In the genomic region with DNA sequence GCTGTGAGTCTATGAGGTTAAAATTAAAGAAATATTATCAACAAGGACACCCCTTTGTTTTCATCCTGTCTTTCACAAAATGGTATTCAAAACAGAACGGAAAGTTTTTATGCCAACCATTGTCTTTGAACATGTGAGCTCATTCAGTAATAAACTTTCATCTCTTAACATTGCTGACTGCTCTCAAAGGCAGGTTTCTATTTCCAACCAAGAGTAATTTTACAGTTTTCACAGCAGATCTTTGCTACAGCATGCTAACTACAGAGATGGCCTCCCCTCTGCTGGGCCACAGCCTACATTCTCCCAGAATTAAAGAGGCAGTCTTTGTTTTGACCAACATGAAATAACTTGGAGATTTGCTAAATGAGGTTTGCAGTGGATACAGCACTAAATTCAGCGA, we compare ENCODE assay signal across 36 cellular contexts.
"Had no signal": no experiment of that assay in that cellular context is flagged by ENCODE, and none has a peak within 500 bp of the region (broad histone marks: within the 10 kb centered on the region; RNA-seq: fewer than 3 reads in every experiment).

No MANE protein-coding gene starts in this region.

- DNase-seq: activated B cell treated with CpG ODN at 0.5 μM for 24 hours; activated CD4-positive, alpha-beta memory T cell treated with anti-CD3 and anti-CD28 coated beads for 36 hours; activated CD4-positive, alpha-beta T cell treated with anti-CD3 and anti-CD28 coated beads for 4 hours; activated CD4-positive, alpha-beta T cell treated with anti-CD3 and anti-CD28 coated beads, Interleukin-2, amount 10 ng/mL, durations not matched to agents 24 days and 14 days; activated CD4-positive, alpha-beta T cell treated with anti-CD3 and anti-CD28 coated beads, Interleukin-2, amount 50 U/mL, for 1 hour; activated CD4-positive, alpha-beta T cell treated with anti-CD3 and anti-CD28 coated beads, Interleukin-2, amount 50 U/mL, for 4 hours; activated CD4-positive, CD25-positive, alpha-beta regulatory T cell treated with anti-CD3 and anti-CD28 coated beads, Interleukin-2, amount 50 U/mL, for 72 hours; activated CD8-positive, alpha-beta memory T cell treated with anti-CD3 and anti-CD28 coated beads, Interleukin-2, amount 50 U/mL, for 4 hours; activated CD8-positive, alpha-beta T cell treated with anti-CD3 and anti-CD28 coated beads for 36 hours; activated effector memory CD4-positive, alpha-beta T cell treated with anti-CD3 and anti-CD28 coated beads, Interleukin-2, amount 50 U/mL, for 16 hours; activated gamma-delta T cell treated with Interleukin-2 at 50 U/mL for 16 hours; activated naive CD4-positive, alpha-beta T cell; activated naive CD4-positive, alpha-beta T cell treated with anti-CD3 and anti-CD28 coated beads for 36 hours; activated naive CD4-positive, alpha-beta T cell treated with anti-CD3 and anti-CD28 coated beads, Interleukin-2, amount 50 U/mL, for 16 hours; activated naive CD8-positive, alpha-beta T cell treated with anti-CD3 and anti-CD28 coated beads for 36 hours; activated T-cell treated with anti-CD3 and anti-CD28 coated beads for 4 hours; activated T-cell treated with anti-CD3 and anti-CD28 coated beads, Interleukin-2, amount 50 U/mL, for 1 hour; activated T-cell treated with anti-CD3 and anti-CD28 coated beads, Interleukin-2, amount 50 U/mL, for 4 hours; activated T-cell treated with anti-CD3 and anti-CD28 coated beads, Interleukin-2, amount 50 U/mL, for 72 hours; adrenal gland; amniotic stem cell; aorta; body of pancreas; brain microvascular endothelial cell; central memory CD4-positive, alpha-beta T cell; T-helper 2 cell; T-helper 9 cell had no signal

- H3K4me3 ChIP-seq: adrenal gland, body of pancreas, breast epithelium had no signal

- H3K9me3 Mint-ChIP-seq: activated CD8-positive, alpha-beta T cell treated with anti-CD3 and anti-CD28 coated beads for 36 hours; activated T-helper 1 cell treated with anti-CD3 and anti-CD28 coated beads, Interleukin-12 subunit alpha, Interleukin-12 subunit beta, Interleukin-2, Interleukin-4 antibody, amounts not matched to agents 30 ng/mL and 10 ng/mL and 1 ng/mL, durations not matched to agents 14 hours and 24 hours and 36 hours; T-helper 2 cell treated with Interferon-gamma antibody and Interleukin-4, amounts not matched to agents 5 μg/mL and 100 μg/mL, for 36 hours had no signal

- H3K4me1 ChIP-seq: adrenal gland, body of pancreas, breast epithelium had no signal

- H3K9me3 ChIP-seq: adrenal gland, body of pancreas, breast epithelium had no signal

- FAIRE-seq: astrocyte, TTC549 had no signal

- H3K36me3 ChIP-seq: adrenal gland, brain microvascular endothelial cell, breast epithelium had no signal

- H3K27me3 Mint-ChIP-seq: activated B cell treated with CpG ODN at 0.5 μM for 24 hours; activated CD4-positive, alpha-beta memory T cell treated with anti-CD3 and anti-CD28 coated beads for 36 hours; activated CD4-positive, alpha-beta T cell treated with anti-CD3 and anti-CD28 coated beads, Interleukin-2, amount 10 ng/mL, durations not matched to agents 24 days and 14 days; activated CD8-positive, alpha-beta T cell treated with anti-CD3 and anti-CD28 coated beads for 36 hours had no signal

- H3K4me1 Mint-ChIP-seq: activated B cell treated with CpG ODN at 0.5 μM for 24 hours; activated CD4-positive, alpha-beta T cell treated with anti-CD3 and anti-CD28 coated beads, Interleukin-2, amount 10 ng/mL, durations not matched to agents 24 days and 14 days; activated naive CD8-positive, alpha-beta T cell treated with anti-CD3 and anti-CD28 coated beads for 36 hours; activated T-helper 17 cell treated with anti-CD3 and anti-CD28 coated beads, Interleukin-2, amount 50 U/mL, for 72 hours had no signal

- H3K27me3 ChIP-seq: adrenal gland, body of pancreas, brain microvascular endothelial cell, breast epithelium had no signal

- H3K36me3 Mint-ChIP-seq: activated CD4-positive, alpha-beta memory T cell treated with anti-CD3 and anti-CD28 coated beads for 36 hours had no signal

- H3K27ac ChIP-seq: adrenal gland, body of pancreas, brain microvascular endothelial cell, breast epithelium, VCaP had no signal

- ATAC-seq: activated CD8-positive, alpha-beta T cell treated with anti-CD3 and anti-CD28 coated beads for 36 hours; activated naive CD4-positive, alpha-beta T cell treated with anti-CD3 and anti-CD28 coated beads, Interleukin-2, amount 50 U/mL, for 72 hours; activated T-cell treated with anti-CD3 and anti-CD28 coated beads, Interleukin-2, amount 50 U/mL, for 4 hours; activated T-cell treated with anti-CD3 and anti-CD28 coated beads, Interleukin-2, amount 50 U/mL, for 72 hours; activated T-helper 17 cell treated with anti-CD3 and anti-CD28 coated beads, Interleukin-2, amount 50 U/mL, for 72 hours; body of pancreas had no signal

- H3K4me3 Mint-ChIP-seq: activated B cell treated with CpG ODN at 0.5 μM for 24 hours; activated CD4-positive, alpha-beta memory T cell treated with anti-CD3 and anti-CD28 coated beads for 36 hours; activated CD4-positive, alpha-beta T cell treated with anti-CD3 and anti-CD28 coated beads, Interleukin-2, amount 10 ng/mL, durations not matched to agents 24 days and 14 days; activated CD8-positive, alpha-beta T cell treated with anti-CD3 and anti-CD28 coated beads for 36 hours; activated naive CD4-positive, alpha-beta T cell treated with anti-CD3 and anti-CD28 coated beads for 36 hours; activated naive CD8-positive, alpha-beta T cell treated with anti-CD3 and anti-CD28 coated beads for 36 hours; activated T-cell treated with anti-CD3 and anti-CD28 coated beads, Interleukin-2, amount 50 U/mL, for 4 hours; activated T-cell treated with anti-CD3 and anti-CD28 coated beads, Interleukin-2, amount 50 U/mL, for 72 hours; activated T-helper 1 cell treated with anti-CD3 and anti-CD28 coated beads, Interleukin-12 subunit alpha, Interleukin-12 subunit beta, Interleukin-2, Interleukin-4 antibody, amounts not matched to agents 30 ng/mL and 10 ng/mL and 1 ng/mL, durations not matched to agents 14 hours and 24 hours and 36 hours; activated T-helper 17 cell treated with anti-CD3 and anti-CD28 coated beads, Interleukin-2, amount 50 U/mL, for 72 hours; T-helper 1 cell treated with Interleukin-12 subunit alpha and Interleukin-12 subunit beta and Interleukin-4 antibody, amounts not matched to agents 30 μg/mL and 1 μg/mL, for 36 hours; T-helper 2 cell treated with Interferon-gamma antibody and Interleukin-4, amounts not matched to agents 5 μg/mL and 100 μg/mL, for 36 hours had no signal

- H3K27ac Mint-ChIP-seq: activated B cell treated with CpG ODN at 0.5 μM for 24 hours; activated CD4-positive, alpha-beta memory T cell treated with anti-CD3 and anti-CD28 coated beads for 36 hours; activated CD4-positive, alpha-beta T cell treated with anti-CD3 and anti-CD28 coated beads, Interleukin-2, amount 10 ng/mL, durations not matched to agents 24 days and 14 days; activated CD8-positive, alpha-beta T cell treated with anti-CD3 and anti-CD28 coated beads for 36 hours; activated naive CD4-positive, alpha-beta T cell treated with anti-CD3 and anti-CD28 coated beads for 36 hours; activated naive CD4-positive, alpha-beta T cell treated with anti-CD3 and anti-CD28 coated beads, Interleukin-2, amount 50 U/mL, for 72 hours; activated naive CD8-positive, alpha-beta T cell treated with anti-CD3 and anti-CD28 coated beads for 36 hours; activated T-cell treated with anti-CD3 and anti-CD28 coated beads, Interleukin-2, amount 50 U/mL, for 72 hours; activated T-helper 1 cell treated with anti-CD3 and anti-CD28 coated beads, Interleukin-12 subunit alpha, Interleukin-12 subunit beta, Interleukin-2, Interleukin-4 antibody, amounts not matched to agents 30 ng/mL and 10 ng/mL and 1 ng/mL, durations not matched to agents 14 hours and 24 hours and 36 hours; activated T-helper 17 cell treated with anti-CD3 and anti-CD28 coated beads, Interleukin-2, amount 50 U/mL, for 72 hours; T-helper 1 cell treated with Interleukin-12 subunit alpha and Interleukin-12 subunit beta and Interleukin-4 antibody, amounts not matched to agents 30 μg/mL and 1 μg/mL, for 36 hours; T-helper 2 cell treated with Interferon-gamma antibody and Interleukin-4, amounts not matched to agents 5 μg/mL and 100 μg/mL, for 36 hours had no signal
